Comparison of ENCODE assay signal across 13 cellular contexts in genomic region chr12:120833849-120834248, GRCh38.
DNase-seq lines count a peak whose midpoint lies in the region; ATAC-seq and TF ChIP-seq lines count a peak whose summit lies in the region.
"Had no signal": no experiment of that assay in that cellular context is flagged by ENCODE, and none has a peak within 500 bp of the region (broad histone marks: within the 10 kb centered on the region; RNA-seq: fewer than 3 reads in every experiment).

No MANE protein-coding gene starts in this region.

- H3K9me3 ChIP-seq in CD8-positive, alpha-beta T cell (ENCODE audit: low read length): no peaks in the 10 kb centered on the region
- no peaks in the 10 kb centered on the region for H3K9me3 ChIP-seq in GM23248 (ENCODE audit: low read depth)
- H3K9me3 ChIP-seq: Peyer's patch had no signal

- H3K4me1 ChIP-seq in CD8-positive, alpha-beta T cell (ENCODE audit: insufficient read depth, low read length): peaks cover 41% of the 10 kb centered on the region
- peaks cover 20% of the 10 kb centered on the region for H3K4me1 ChIP-seq in GM23248 (ENCODE audit: insufficient read depth)

- no peak overlapping the region for H3K27ac ChIP-seq in CD8-positive, alpha-beta T cell (ENCODE audit: low read depth, low read length)
- H3K27ac ChIP-seq in GM23248: 0 out of 2 replicates have a peak overlapping the region, but pooled peaks have one; percentile 14
- H3K27ac ChIP-seq: Peyer's patch had no signal

- ATAC-seq in CD8-positive, alpha-beta T cell: no peak
- ATAC-seq in naive B cell (ENCODE audit: low read depth in 2 of 2) (no peak), HG03135 (IDR thresholded peaks at IDR 0.05; ENCODE audit: unreplicated experiment) (no peak), HG03139 (IDR thresholded peaks at IDR 0.05; ENCODE audit: unreplicated experiment) (no peak)
- ATAC-seq in activated CD8-positive, alpha-beta memory T cell treated with anti-CD3 and anti-CD28 coated beads, Interleukin-2, amount 10 ng/mL, durations not matched to agents 7 days and 5 days: no peak

- H3F3A ChIP-seq in GM23248 (ENCODE audit: insufficient read depth): 0 out of 2 replicates have a peak, but pooled peaks cover 13% of the 10 kb centered on the region

- WGBS in GM23248 (ENCODE audit: low coverage in 1 of 2, low lambda C conversion rate in 2 of 2, missing lambda C conversion rate in 2 of 2), 2 experiments: 39 to 49% methylated on average over 4 of the region's 4 CpGs

- no peaks in the 10 kb centered on the region for H3K9me3 Mint-ChIP-seq in CD8-positive, alpha-beta T cell
- no peaks in the 10 kb centered on the region for H3K9me3 Mint-ChIP-seq in activated naive CD8-positive, alpha-beta T cell treated with anti-CD3 and anti-CD28 coated beads for 36 hours
- no peaks in the 10 kb centered on the region for H3K9me3 Mint-ChIP-seq in naive B cell
- peaks cover 2% of the 10 kb centered on the region for H3K9me3 Mint-ChIP-seq in activated CD8-positive, alpha-beta memory T cell treated with anti-CD3 and anti-CD28 coated beads, Interleukin-2, amount 10 ng/mL, durations not matched to agents 7 days and 5 days (ENCODE audit: low read depth)

- H3K9me2 ChIP-seq in GM23248 (ENCODE audit: insufficient read depth): no peaks in the 10 kb centered on the region

- peaks cover 73% of the 10 kb centered on the region for H3K4me1 Mint-ChIP-seq in CD8-positive, alpha-beta T cell (ENCODE audit: low read depth)
- peaks cover 62% of the 10 kb centered on the region for H3K4me1 Mint-ChIP-seq in activated naive CD8-positive, alpha-beta T cell treated with anti-CD3 and anti-CD28 coated beads for 36 hours
- peaks cover 37 to 67% (median 52%) of the 10 kb centered on the region in 3 donors for H3K4me1 Mint-ChIP-seq in naive B cell
- peaks cover 49% of the 10 kb centered on the region for H3K4me1 Mint-ChIP-seq in activated CD8-positive, alpha-beta memory T cell treated with anti-CD3 and anti-CD28 coated beads, Interleukin-2, amount 10 ng/mL, durations not matched to agents 7 days and 5 days

- no peak overlapping the region for H2AFZ ChIP-seq in GM23248

- peak overlapping the region; percentile 19 for H3K27ac Mint-ChIP-seq in CD8-positive, alpha-beta T cell
- peak overlapping the region; percentile 47 for H3K27ac Mint-ChIP-seq in activated naive CD8-positive, alpha-beta T cell treated with anti-CD3 and anti-CD28 coated beads for 36 hours
- H3K27ac Mint-ChIP-seq in naive B cell: peak overlapping the region in 3 of 6 donors; percentile 8 to 56 (median 40)
- H3K27ac Mint-ChIP-seq in activated CD8-positive, alpha-beta memory T cell treated with anti-CD3 and anti-CD28 coated beads, Interleukin-2, amount 10 ng/mL, durations not matched to agents 7 days and 5 days: no peak overlapping the region
- H3K27ac Mint-ChIP-seq: H9 had no signal

- no peaks in the 10 kb centered on the region for H3K27me3 ChIP-seq in CD8-positive, alpha-beta T cell (ENCODE audit: insufficient read depth, low read length)
- H3K27me3 ChIP-seq in GM23248 (replicated peaks; ENCODE audit: insufficient read depth): no peaks in the 10 kb centered on the region
- H3K27me3 ChIP-seq: Peyer's patch had no signal

- peak overlapping the region; percentile 11 for H3K4me3 Mint-ChIP-seq in CD8-positive, alpha-beta T cell
- peak overlapping the region; percentile 15 for H3K4me3 Mint-ChIP-seq in activated naive CD8-positive, alpha-beta T cell treated with anti-CD3 and anti-CD28 coated beads for 36 hours
- H3K4me3 Mint-ChIP-seq in naive B cell: peak overlapping the region in 5 of 8 donors; percentile 4 to 66 (median 32)
- no peak overlapping the region for H3K4me3 Mint-ChIP-seq in activated CD8-positive, alpha-beta memory T cell treated with anti-CD3 and anti-CD28 coated beads, Interleukin-2, amount 10 ng/mL, durations not matched to agents 7 days and 5 days
- H3K4me3 Mint-ChIP-seq: H9 had no signal

- no peak overlapping the region for H3K9ac ChIP-seq in GM23248

- in situ Hi-C loops in GM23248 (cut with MboI): no loop called here

- CTCF ChIA-PET in CD8-positive, alpha-beta T cell (lab: Charles Lee): interaction anchor here (1.1 kb wide), 1 partner anchor 139 kb away, joined by 3 read pairs; no protein-coding TSS in a partner anchor
- CTCF ChIA-PET in activated CD8-positive, alpha-beta memory T cell treated with anti-CD3 and anti-CD28 coated beads, Interleukin-2, amount 10 ng/mL, durations not matched to agents 7 days and 5 days (lab: Charles Lee): interaction anchor here (1.0 kb wide), 1 partner anchor 138 kb away, joined by 4 read pairs; no protein-coding TSS in a partner anchor

- H3K79me2 ChIP-seq in GM23248 (ENCODE audit: insufficient read depth): peaks cover 85% of the 10 kb centered on the region

- no peaks in the 10 kb centered on the region for H3K27me3 Mint-ChIP-seq in CD8-positive, alpha-beta T cell (ENCODE audit: low read depth)
- no peaks in the 10 kb centered on the region for H3K27me3 Mint-ChIP-seq in activated naive CD8-positive, alpha-beta T cell treated with anti-CD3 and anti-CD28 coated beads for 36 hours
- H3K27me3 Mint-ChIP-seq in naive B cell: no peaks in the 10 kb centered on the region
- H3K27me3 Mint-ChIP-seq in activated CD8-positive, alpha-beta memory T cell treated with anti-CD3 and anti-CD28 coated beads, Interleukin-2, amount 10 ng/mL, durations not matched to agents 7 days and 5 days: no peaks in the 10 kb centered on the region

- H3K36me3 ChIP-seq in CD8-positive, alpha-beta T cell (ENCODE audit: insufficient read depth, low read length): no peaks in the 10 kb centered on the region
- H3K36me3 ChIP-seq in GM23248 (ENCODE audit: low read depth): no peaks in the 10 kb centered on the region
- H3K36me3 ChIP-seq: Peyer's patch had no signal

- no peak overlapping the region for H3K4me2 ChIP-seq in GM23248 (ENCODE audit: unreplicated experiment)

- peaks cover 2% of the 10 kb centered on the region for H3K36me3 Mint-ChIP-seq in CD8-positive, alpha-beta T cell
- H3K36me3 Mint-ChIP-seq in activated naive CD8-positive, alpha-beta T cell treated with anti-CD3 and anti-CD28 coated beads for 36 hours: no peaks in the 10 kb centered on the region
- H3K36me3 Mint-ChIP-seq in naive B cell: no peaks in the 10 kb centered on the region
- H3K36me3 Mint-ChIP-seq in activated CD8-positive, alpha-beta memory T cell treated with anti-CD3 and anti-CD28 coated beads, Interleukin-2, amount 10 ng/mL, durations not matched to agents 7 days and 5 days: no peaks in the 10 kb centered on the region

- no peak for TF ChIP-seq CTCF in CD8-positive, alpha-beta T cell (IDR thresholded peaks at IDR 0.05)

- peaks cover 16% of the 10 kb centered on the region for H4K20me1 ChIP-seq in GM23248 (ENCODE audit: insufficient read depth)

- POLR2A ChIA-PET in CD8-positive, alpha-beta T cell (lab: Charles Lee): no interaction called here

- intact Hi-C loops in CD8-positive, alpha-beta T cell (cut with DNase I, micrococcal nuclease): loop anchor here in 1 of 2 experiments (10.0 kb wide), 1 partner anchor 299 kb away; the partner anchor contains the start of gene RNF10

- H3K4me3 ChIP-seq in CD8-positive, alpha-beta T cell (ENCODE audit: low read depth, low read length): no peak overlapping the region
- H3K4me3 ChIP-seq in GM23248: no peak overlapping the region
- H3K4me3 ChIP-seq: Peyer's patch had no signal

- DNase-seq in CD8-positive, alpha-beta T cell: no peak
- DNase-seq in GM23248 (peak; percentile 75), naive B cell (no peak), NK-92 (lab: John Stamatoyannopoulos, UW; ENCODE audit: unreplicated experiment) (no peak)
- DNase-seq in activated naive CD8-positive, alpha-beta T cell treated with anti-CD3 and anti-CD28 coated beads for 36 hours: no peak
- no peak for DNase-seq in activated CD8-positive, alpha-beta memory T cell treated with anti-CD3 and anti-CD28 coated beads, Interleukin-2, amount 10 ng/mL, durations not matched to agents 7 days and 5 days
- DNase-seq: H9, head of caudate nucleus, mesendoderm, NCI-H146, Peyer's patch had no signal
